8 cellular contexts compared by ENCODE assay signal in the genomic region with DNA sequence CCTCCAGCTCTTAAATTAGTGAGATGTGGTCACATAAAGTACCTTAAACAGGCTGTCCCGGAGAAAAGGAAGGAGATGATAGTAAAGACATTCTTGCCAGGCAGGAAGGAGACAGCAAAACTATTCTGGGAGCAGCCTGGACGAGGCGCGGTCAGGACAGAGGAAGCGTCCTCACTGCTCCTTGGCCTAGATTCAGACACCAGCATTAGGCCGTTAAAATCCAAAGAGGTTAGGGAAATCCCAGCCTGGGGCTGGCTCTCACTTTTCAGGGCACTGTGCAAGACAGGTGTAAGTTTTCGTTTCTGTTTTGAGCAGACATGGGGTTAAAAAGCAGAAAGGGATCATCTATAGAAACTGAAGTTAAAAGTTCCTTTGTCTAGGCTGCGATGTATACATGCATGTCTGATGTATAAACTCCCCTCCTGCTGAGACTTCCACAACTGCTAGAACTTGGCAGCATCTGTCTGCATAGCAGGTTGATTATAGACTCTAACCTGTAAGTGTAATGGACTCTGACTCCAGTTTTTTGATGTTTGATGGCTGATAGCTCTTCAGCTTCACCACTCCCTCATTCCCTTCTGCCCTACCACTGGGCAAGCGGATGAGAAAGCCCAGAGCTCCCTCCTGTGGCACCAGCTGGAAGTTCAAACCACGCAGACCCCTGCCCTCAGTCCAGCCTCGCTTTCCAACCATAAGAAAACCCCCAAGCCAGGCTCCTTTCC. TPM values are rescaled to one million over a fixed set of nuclear protein-coding genes. Genes with fewer than 3 reads are reported as not detected.
A peak's percentile ranks its signal among the peaks of the same experiment; 100 is the strongest.
DNase-seq lines count a peak whose midpoint lies in the region; ATAC-seq and TF ChIP-seq lines count a peak whose summit lies in the region.

No MANE protein-coding gene starts in this region.

- H3K4me2 ChIP-seq in DND-41 (ENCODE audit: insufficient read depth, low read length): no peak overlapping the region

- CTCF ChIA-PET in activated naive CD4-positive, alpha-beta T cell treated with anti-CD3 and anti-CD28 coated beads, Interleukin-2, amount 10 ng/mL, durations not matched to agents 7 days and 5 days (lab: Charles Lee): interaction anchor here (0.7 to 5.8 kb wide), 46 partner anchors 8 to 321 kb away, joined by 3 to 383 read pairs (median 4); partner anchors contain the start of genes GRHL3, NIPAL3 and STPG1

- H3K9me3 Mint-ChIP-seq in activated naive CD4-positive, alpha-beta T cell treated with anti-CD3 and anti-CD28 coated beads, Interleukin-2, amount 10 ng/mL, durations not matched to agents 7 days and 5 days: no peaks in the 10 kb centered on the region
- no peaks in the 10 kb centered on the region for H3K9me3 Mint-ChIP-seq in glutamatergic neuron (ENCODE audit: unreplicated experiment)

- H3K4me3 Mint-ChIP-seq in activated naive CD4-positive, alpha-beta T cell treated with anti-CD3 and anti-CD28 coated beads, Interleukin-2, amount 10 ng/mL, durations not matched to agents 7 days and 5 days: peak overlapping the region; percentile 62
- no peak overlapping the region for H3K4me3 Mint-ChIP-seq in glutamatergic neuron (ENCODE audit: unreplicated experiment)

- H4K20me1 ChIP-seq in DND-41 (ENCODE audit: insufficient read depth, low read length): 0 out of 2 replicates have a peak, but pooled peaks cover 4% of the 10 kb centered on the region

- H3K27ac Mint-ChIP-seq in activated naive CD4-positive, alpha-beta T cell treated with anti-CD3 and anti-CD28 coated beads, Interleukin-2, amount 10 ng/mL, durations not matched to agents 7 days and 5 days: peak overlapping the region; percentile 91
- no peak overlapping the region for H3K27ac Mint-ChIP-seq in glutamatergic neuron (ENCODE audit: unreplicated experiment)

- no peak overlapping the region for H3K27ac ChIP-seq in DND-41 (ENCODE audit: low read length)

- DNase-seq in DND-41 (peak; percentile 51), HUDEP-2 (lab: John Stamatoyannopoulos, UW; ENCODE audit: unreplicated experiment in 76 of 76) (peak in 39 of 76 experiments; percentile 1 to 48 (median 18)), RPMI7951 (ENCODE audit: low read depth) (peak; percentile 65), glutamatergic neuron (peak; percentile 83), putamen (ENCODE audit: low spot score) (peak; percentile 57), HPDE6-E6E7 (ENCODE audit: extremely low spot score) (no peak)
- DNase-seq in activated naive CD4-positive, alpha-beta T cell treated with anti-CD3 and anti-CD28 coated beads, Interleukin-2, amount 10 ng/mL, durations not matched to agents 7 days and 5 days: peak; percentile 74

- ATAC-seq in DND-41 (ENCODE audit: insufficient read depth, low read depth) (peak; percentile 80), GM21423 (IDR thresholded peaks at IDR 0.05; ENCODE audit: unreplicated experiment) (peak; percentile 72)

- no peaks in the 10 kb centered on the region for H3K27me3 Mint-ChIP-seq in activated naive CD4-positive, alpha-beta T cell treated with anti-CD3 and anti-CD28 coated beads, Interleukin-2, amount 10 ng/mL, durations not matched to agents 7 days and 5 days
- H3K27me3 Mint-ChIP-seq in glutamatergic neuron (ENCODE audit: unreplicated experiment): peaks cover 2% of the 10 kb centered on the region

- H3K9me3 ChIP-seq in DND-41 (ENCODE audit: insufficient read depth, low read length, severe bottlenecking): no peaks in the 10 kb centered on the region

- H3K9ac ChIP-seq in DND-41 (ENCODE audit: low read depth, low read length): no peak overlapping the region

- H3K4me1 ChIP-seq in DND-41 (ENCODE audit: insufficient read depth, low read length): no peaks in the 10 kb centered on the region

- peaks cover 10% of the 10 kb centered on the region for H3K36me3 Mint-ChIP-seq in activated naive CD4-positive, alpha-beta T cell treated with anti-CD3 and anti-CD28 coated beads, Interleukin-2, amount 10 ng/mL, durations not matched to agents 7 days and 5 days
- H3K36me3 Mint-ChIP-seq in glutamatergic neuron (ENCODE audit: unreplicated experiment): no peaks in the 10 kb centered on the region

- H3K36me3 ChIP-seq in DND-41 (ENCODE audit: insufficient read depth, low read length): no peaks in the 10 kb centered on the region

- H2AFZ ChIP-seq in DND-41 (ENCODE audit: low read depth, low read length): no peak overlapping the region

- H3K79me2 ChIP-seq in DND-41 (ENCODE audit: insufficient read depth, low read length): no peaks in the 10 kb centered on the region

- no peak overlapping the region for H3K4me3 ChIP-seq in DND-41 (ENCODE audit: low read depth in 1 of 2, low read length in 2 of 2)

- peaks cover 22% of the 10 kb centered on the region for H3K27me3 ChIP-seq in DND-41 (ENCODE audit: insufficient read depth, low read length, poor library complexity)

- H3K4me1 Mint-ChIP-seq in activated naive CD4-positive, alpha-beta T cell treated with anti-CD3 and anti-CD28 coated beads, Interleukin-2, amount 10 ng/mL, durations not matched to agents 7 days and 5 days: peaks cover 36% of the 10 kb centered on the region
- peaks cover 4% of the 10 kb centered on the region for H3K4me1 Mint-ChIP-seq in glutamatergic neuron (ENCODE audit: low read depth, unreplicated experiment)

- TF ChIP-seq CTCF in DND-41 (IDR thresholded peaks at IDR 0.05; ENCODE audit: borderline replicate concordance, extremely low read depth, low read length, poor library complexity, severe bottlenecking) (peak; percentile 79), glutamatergic neuron (IDR thresholded peaks at IDR 0.05; ENCODE audit: partially characterized antibody, unreplicated experiment) (peak; percentile 85)

RNA-seq across cellular contexts. Expression of gene STPG1, which starts 21.5 kb away (rescaled TPM):
- 8.6 and 11.8 TPM in 2 replicates for total RNA-seq in RPMI7951 (2014; rRNA removed; shearing (Covaris generic))
- 2.4 TPM for total RNA-seq in glutamatergic neuron (ENCODE audit: unreplicated experiment)

RNA-seq across cellular contexts. Expression of gene NIPAL3, which starts 23.6 kb away (rescaled TPM):
- 17.5 TPM in 2 replicates for total RNA-seq in RPMI7951 (2014; rRNA removed; shearing (Covaris generic))
- total RNA-seq in glutamatergic neuron (ENCODE audit: unreplicated experiment): 18.6 TPM
